In genomic region chr1:100706861-100707260, GRCh38 we compare ENCODE assay signal across 21 cellular contexts. TPM values are rescaled to one million over a fixed set of nuclear protein-coding genes. Genes with fewer than 3 reads are reported as not detected.
"Had no signal": no experiment of that assay in that cellular context is flagged by ENCODE, and none has a peak within 500 bp of the region (broad histone marks: within the 10 kb centered on the region; RNA-seq: fewer than 3 reads in every experiment).

No MANE protein-coding gene starts in this region.

- H3K4me3 Mint-ChIP-seq: activated B cell treated with CpG ODN at 0.5 μM for 24 hours; activated CD4-positive, alpha-beta memory T cell treated with anti-CD3 and anti-CD28 coated beads for 36 hours; activated CD4-positive, alpha-beta T cell treated with anti-CD3 and anti-CD28 coated beads, Interleukin-2, amount 10 ng/mL, durations not matched to agents 7 days and 5 days; activated naive CD8-positive, alpha-beta T cell treated with anti-CD3 and anti-CD28 coated beads, Interleukin-2, amount 10 ng/mL, durations not matched to agents 7 days and 5 days; activated T-cell treated with anti-CD3 and anti-CD28 coated beads, Interleukin-2, amount 50 U/mL, for 72 hours; T-helper 17 cell had no signal

- H3K27ac Mint-ChIP-seq: activated B cell treated with CpG ODN at 0.5 μM for 24 hours; activated CD4-positive, alpha-beta memory T cell treated with anti-CD3 and anti-CD28 coated beads for 36 hours; activated CD4-positive, alpha-beta T cell treated with anti-CD3 and anti-CD28 coated beads, Interleukin-2, amount 10 ng/mL, durations not matched to agents 7 days and 5 days; activated naive CD8-positive, alpha-beta T cell treated with anti-CD3 and anti-CD28 coated beads, Interleukin-2, amount 10 ng/mL, durations not matched to agents 7 days and 5 days; activated T-cell treated with anti-CD3 and anti-CD28 coated beads, Interleukin-2, amount 50 U/mL, for 72 hours; T-helper 17 cell had no signal

- H3K4me3 ChIP-seq: K562 had no signal

- ATAC-seq: activated T-cell treated with anti-CD3 and anti-CD28 coated beads, Interleukin-2, amount 50 U/mL, for 72 hours; K562; T-helper 17 cell had no signal

- DNase-seq: activated B cell treated with CpG ODN at 0.5 μM for 24 hours; activated CD4-positive, alpha-beta memory T cell treated with anti-CD3 and anti-CD28 coated beads for 36 hours; activated CD4-positive, alpha-beta T cell treated with anti-CD3 and anti-CD28 coated beads, Interleukin-2, amount 10 ng/mL, durations not matched to agents 7 days and 5 days; activated CD8-positive, alpha-beta memory T cell treated with anti-CD3 and anti-CD28 coated beads, Interleukin-2, amount 50 U/mL, for 4 hours; activated naive CD4-positive, alpha-beta T cell treated with anti-CD3 and anti-CD28 coated beads, Interleukin-2, amount 50 U/mL, for 16 hours; activated naive CD8-positive, alpha-beta T cell treated with anti-CD3 and anti-CD28 coated beads, Interleukin-2, amount 10 ng/mL, durations not matched to agents 7 days and 5 days; activated T-cell treated with anti-CD3 and anti-CD28 coated beads, Interleukin-2, amount 50 U/mL, for 72 hours; aorta; Karpas-422; MM.1S; NCI-H1105; NCI-H1436; NCI-H1694 treated with DMSO at 0.1 percent for 48 hours; NCI-H2029 treated with DMSO at 0.1 percent for 48 hours; NCI-H446; NCI-H524; SHP77 treated with DMSO at 0.1 percent for 48 hours; T-helper 17 cell; T-helper 9 cell had no signal

- H3K9me3 Mint-ChIP-seq: activated B cell treated with CpG ODN at 0.5 μM for 24 hours; activated CD4-positive, alpha-beta memory T cell treated with anti-CD3 and anti-CD28 coated beads for 36 hours; activated CD4-positive, alpha-beta T cell treated with anti-CD3 and anti-CD28 coated beads, Interleukin-2, amount 10 ng/mL, durations not matched to agents 7 days and 5 days; activated T-cell treated with anti-CD3 and anti-CD28 coated beads, Interleukin-2, amount 50 U/mL, for 72 hours had no signal

- H3K36me3 Mint-ChIP-seq: activated CD4-positive, alpha-beta memory T cell treated with anti-CD3 and anti-CD28 coated beads for 36 hours had no signal

- H3K4me1 Mint-ChIP-seq: activated B cell treated with CpG ODN at 0.5 μM for 24 hours; activated CD4-positive, alpha-beta T cell treated with anti-CD3 and anti-CD28 coated beads, Interleukin-2, amount 10 ng/mL, durations not matched to agents 7 days and 5 days; T-helper 17 cell had no signal

RNA-seq across cellular contexts. Expression of gene VCAM1, which starts 12.7 kb away (rescaled TPM):
- total RNA-seq: activated B cell treated with CpG ODN at 0.5 μM for 24 hours; activated CD4-positive, alpha-beta memory T cell treated with anti-CD3 and anti-CD28 coated beads for 36 hours; activated CD4-positive, alpha-beta T cell treated with anti-CD3 and anti-CD28 coated beads, Interleukin-2, amount 10 ng/mL, durations not matched to agents 7 days and 5 days; SK-MEL-5; T-helper 17 cell had no signal
